17 cellular contexts compared by ENCODE assay signal in the genomic region with DNA sequence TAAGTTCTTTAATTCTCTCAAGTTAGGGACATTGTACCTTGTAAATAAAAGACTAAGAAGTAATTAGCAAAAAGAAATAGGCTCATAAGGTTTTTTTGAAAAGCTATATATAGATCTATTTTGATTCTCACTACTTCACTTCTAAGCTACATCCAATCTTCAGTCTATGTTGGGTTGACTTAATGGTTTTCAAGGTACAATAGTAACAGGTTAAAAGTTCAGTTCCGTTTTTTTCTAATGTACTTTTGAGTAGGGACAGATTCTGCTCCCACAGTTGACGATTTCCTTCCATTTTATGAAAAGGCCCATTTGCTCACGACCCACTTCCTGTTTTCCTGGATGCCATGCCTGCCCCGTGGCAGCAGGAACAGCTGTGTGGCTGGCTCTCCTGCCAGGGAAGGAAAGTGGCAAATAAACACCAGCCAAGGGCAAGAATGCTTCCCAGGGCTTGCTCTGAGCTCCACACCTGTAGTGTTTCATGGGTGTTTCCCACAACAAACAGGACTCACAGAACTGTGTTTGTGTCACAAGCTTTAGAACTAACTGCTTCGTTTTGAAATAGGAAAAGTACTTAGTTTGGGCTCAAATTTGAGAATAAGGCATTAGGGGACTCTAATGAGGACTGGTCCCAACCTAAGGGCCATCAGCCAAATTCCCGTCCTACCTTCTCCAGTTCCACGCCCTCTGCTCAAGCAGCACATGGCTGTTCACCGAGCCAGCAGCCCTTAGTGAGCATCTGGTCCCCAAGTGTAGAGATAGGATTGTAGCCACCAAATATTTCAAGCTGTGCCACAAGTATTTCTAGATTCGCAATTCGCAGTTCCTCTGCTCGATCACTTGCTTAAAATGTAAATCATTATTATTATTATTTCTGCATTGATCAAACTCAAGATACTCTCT.
DNase-seq lines count a peak whose midpoint lies in the region; ATAC-seq and TF ChIP-seq lines count a peak whose summit lies in the region.
"Had no signal": no experiment of that assay in that cellular context is flagged by ENCODE, and none has a peak within 500 bp of the region (broad histone marks: within the 10 kb centered on the region; RNA-seq: fewer than 3 reads in every experiment).

No MANE protein-coding gene starts in this region.

- H3K4me2 ChIP-seq in BLaER1: peak overlapping the region; percentile 38
- H3K4me2 ChIP-seq in Karpas-422 (ENCODE audit: low read depth, low read length, poor library complexity, severe bottlenecking): no peak overlapping the region

- H3K36me3 Mint-ChIP-seq in chondrocyte (ENCODE audit: low read depth): no peaks in the 10 kb centered on the region

- H3K27me3 Mint-ChIP-seq in chondrocyte (ENCODE audit: low read depth): peaks cover 4% of the 10 kb centered on the region
- H3K27me3 Mint-ChIP-seq: activated CD4-positive, alpha-beta T cell treated with anti-CD3 and anti-CD28 coated beads, Interleukin-2, amount 10 ng/mL, durations not matched to agents 7 days and 5 days had no signal

- H3K9me3 ChIP-seq in BLaER1 (no peaks in the 10 kb centered on the region), Karpas-422 (ENCODE audit: low read length) (no peaks in the 10 kb centered on the region), upper lobe of right lung (no peaks in the 10 kb centered on the region)
- H3K9me3 ChIP-seq: SJCRH30 had no signal

- no peak overlapping the region for H3K27ac Mint-ChIP-seq in chondrocyte (ENCODE audit: unreplicated experiment)
- H3K27ac Mint-ChIP-seq: activated CD4-positive, alpha-beta T cell treated with anti-CD3 and anti-CD28 coated beads, Interleukin-2, amount 10 ng/mL, durations not matched to agents 7 days and 5 days had no signal

- H2AFZ ChIP-seq in Karpas-422 (ENCODE audit: low read length): no peak overlapping the region

- DNase-seq in UCSD-AML1 (lab: John Stamatoyannopoulos, UW; ENCODE audit: unreplicated experiment): peak; percentile 17
- DNase-seq in left cardiac atrium: no peak
- DNase-seq in kidney tubule cell (ENCODE audit: low spot score): no peak
- no peak for DNase-seq in Karpas-422
- DNase-seq in upper lobe of right lung: no peak
- DNase-seq in chondrocyte (ENCODE audit: low spot score): no peak
- DNase-seq: activated CD4-positive, alpha-beta T cell treated with anti-CD3 and anti-CD28 coated beads, Interleukin-2, amount 10 ng/mL, durations not matched to agents 7 days and 5 days; activated naive CD4-positive, alpha-beta T cell; COR-L47; hypothalamus; kidney glomerular epithelial cell; NCI-H1048; SJCRH30; stimulated activated CD4-positive, alpha-beta T cell treated with anti-CD3 and anti-CD28 coated beads, Interleukin-4, amount 100 ng/mL, for 1 hour had no signal

- TF ChIP-seq CTCF in upper lobe of right lung (IDR thresholded peaks at IDR 0.05) (no peak), chondrocyte (IDR thresholded peaks at IDR 0.05) (no peak)

- H3K4me3 Mint-ChIP-seq in chondrocyte (ENCODE audit: unreplicated experiment): no peak overlapping the region
- H3K4me3 Mint-ChIP-seq: activated CD4-positive, alpha-beta T cell treated with anti-CD3 and anti-CD28 coated beads, Interleukin-2, amount 10 ng/mL, durations not matched to agents 7 days and 5 days had no signal

- no peak overlapping the region for H3K9ac ChIP-seq in BLaER1
- no peak overlapping the region for H3K9ac ChIP-seq in Karpas-422 (ENCODE audit: low read length)

- no peak overlapping the region for H3K4me3 ChIP-seq in BLaER1
- H3K4me3 ChIP-seq in Karpas-422 (ENCODE audit: low read length): no peak overlapping the region
- H3K4me3 ChIP-seq in upper lobe of right lung: no peak overlapping the region
- H3K4me3 ChIP-seq: SJCRH30 had no signal

- H3K27ac ChIP-seq in BLaER1 (no peak overlapping the region), Karpas-422 (ENCODE audit: low read length) (no peak overlapping the region), upper lobe of right lung (no peak overlapping the region)
- H3K27ac ChIP-seq: SJCRH30 had no signal

- no peaks in the 10 kb centered on the region for H3K79me2 ChIP-seq in Karpas-422 (ENCODE audit: low read length)

- H3K27me3 ChIP-seq in BLaER1 (no peaks in the 10 kb centered on the region), Karpas-422 (ENCODE audit: low read length) (no peaks in the 10 kb centered on the region), upper lobe of right lung (no peaks in the 10 kb centered on the region)
- H3K27me3 ChIP-seq: SJCRH30 had no signal

- no peak for TF ChIP-seq POLR2A in GM18505 (IDR thresholded peaks at IDR 0.05; ENCODE audit: borderline replicate concordance, extremely low read depth, insufficient read depth, insufficient read length)

- no peaks in the 10 kb centered on the region for H3K9me3 Mint-ChIP-seq in chondrocyte (ENCODE audit: low read depth)
- H3K9me3 Mint-ChIP-seq: activated CD4-positive, alpha-beta T cell treated with anti-CD3 and anti-CD28 coated beads, Interleukin-2, amount 10 ng/mL, durations not matched to agents 7 days and 5 days had no signal

- intact Hi-C loops in left cardiac atrium (cut with DNase I) (loop anchor here in 1 of 2 donors (10.0 kb wide), 1 partner anchor 49 kb away; no protein-coding TSS in a partner anchor), upper lobe of right lung (cut with DNase I) (no loop called here)

- H3K4me1 Mint-ChIP-seq in chondrocyte (ENCODE audit: low read depth): no peaks in the 10 kb centered on the region
- H3K4me1 Mint-ChIP-seq: activated CD4-positive, alpha-beta T cell treated with anti-CD3 and anti-CD28 coated beads, Interleukin-2, amount 10 ng/mL, durations not matched to agents 7 days and 5 days had no signal

- H4K20me1 ChIP-seq in BLaER1 (no peaks in the 10 kb centered on the region), Karpas-422 (ENCODE audit: insufficient read depth, low read depth, low read length) (no peaks in the 10 kb centered on the region)

- peaks cover 42% of the 10 kb centered on the region for H3K4me1 ChIP-seq in BLaER1
- H3K4me1 ChIP-seq in Karpas-422 (ENCODE audit: low read length): peaks cover 8% of the 10 kb centered on the region
- H3K4me1 ChIP-seq in upper lobe of right lung: no peaks in the 10 kb centered on the region
- H3K4me1 ChIP-seq: SJCRH30 had no signal

- H3K36me3 ChIP-seq in BLaER1 (no peaks in the 10 kb centered on the region), Karpas-422 (ENCODE audit: insufficient read depth, low read length) (no peaks in the 10 kb centered on the region), upper lobe of right lung (no peaks in the 10 kb centered on the region)
- H3K36me3 ChIP-seq: SJCRH30 had no signal

- H3K9me2 ChIP-seq in Karpas-422 (replicated peaks; ENCODE audit: insufficient read depth, low read length): no peaks in the 10 kb centered on the region

- peak; percentile 53 for ATAC-seq in GM18505 (IDR thresholded peaks at IDR 0.05; ENCODE audit: unreplicated experiment)
- peak; percentile 44 to 84 for ATAC-seq in left cardiac atrium
- no peak for ATAC-seq in upper lobe of right lung
- ATAC-seq: HCT116 had no signal
